In the genomic region with DNA sequence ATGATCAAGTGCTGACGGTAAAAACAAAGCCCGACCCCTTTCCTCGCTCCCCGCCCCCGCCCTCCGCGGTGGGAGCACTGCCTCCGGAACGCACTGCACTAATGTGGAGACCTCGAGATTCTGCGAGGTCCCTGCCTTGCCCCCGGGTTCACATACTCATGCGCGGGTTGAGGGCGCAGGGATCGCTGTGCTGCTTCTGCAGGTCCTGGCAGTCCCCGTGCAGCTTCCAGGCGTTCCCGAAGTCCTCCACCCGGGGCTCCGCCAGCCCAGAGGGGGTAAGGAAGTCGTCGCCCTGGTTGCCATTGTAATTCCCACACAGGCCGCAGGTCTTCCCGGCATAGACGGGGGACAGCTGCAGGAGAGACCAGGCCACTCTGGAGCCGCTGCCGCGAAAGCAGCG, we compare ENCODE assay signal across 15 cellular contexts.
DNase-seq lines count a peak whose midpoint lies in the region; ATAC-seq and TF ChIP-seq lines count a peak whose summit lies in the region.
"Had no signal": no experiment of that assay in that cellular context is flagged by ENCODE, and none has a peak within 500 bp of the region (broad histone marks: within the 10 kb centered on the region; RNA-seq: fewer than 3 reads in every experiment).

No MANE protein-coding gene starts in this region.

- TF ChIP-seq CTCF in foreskin keratinocyte (conservative IDR thresholded peaks at IDR 0.05) (no peak), liver (IDR thresholded peaks at IDR 0.05; ENCODE audit: low read depth, low read length, missing input control) (no peak), retinal pigment epithelial cell (conservative IDR thresholded peaks at IDR 0.05; ENCODE audit: low read depth, low read length) (peak; percentile 5), right atrium auricular region (IDR thresholded peaks at IDR 0.05) (no peak)

- H3K27me3 ChIP-seq in HUES64 (ENCODE audit: insufficient read depth, low read length) = peaks cover 14% of the 10 kb centered on the region
- peaks cover 25% of the 10 kb centered on the region for H3K27me3 ChIP-seq in foreskin keratinocyte
- no peaks in the 10 kb centered on the region for H3K27me3 ChIP-seq in liver (ENCODE audit: control insufficient read depth in 4 of 4, insufficient read depth in 4 of 4, low read length in 3 of 4)
- no peaks in the 10 kb centered on the region for H3K27me3 ChIP-seq in right atrium auricular region

- no peak for TF ChIP-seq RAD21 in liver (IDR thresholded peaks at IDR 0.05)

- peaks cover 14% of the 10 kb centered on the region for H3K4me1 ChIP-seq in HUES64 (ENCODE audit: insufficient read depth, low read length)
- no peaks in the 10 kb centered on the region for H3K4me1 ChIP-seq in foreskin keratinocyte
- H3K4me1 ChIP-seq in liver (ENCODE audit: control insufficient read depth in 4 of 4, insufficient read depth in 4 of 4, low read length in 3 of 4) = peaks cover 12 to 43% (median 31%) of the 10 kb centered on the region in 4 donors
- peaks cover 0 to 24% of the 10 kb centered on the region in 2 donors for H3K4me1 ChIP-seq in right atrium auricular region

- ATAC-seq in foreskin keratinocyte = peak; percentile 17
- no peak for ATAC-seq in stimulated activated naive CD8-positive, alpha-beta T cell treated with anti-CD3 and anti-CD28 coated beads, Interleukin-15, Interleukin-2, amounts not matched to agents 100 U/mL and 50 U/mL, for 24 hours
- ATAC-seq: activated CD4-positive, alpha-beta T cell treated with anti-CD3 and anti-CD28 coated beads for 36 hours; natural killer cell treated with Interleukin-12 subunit alpha and Interleukin-12 subunit beta and Interleukin-15 and Interleukin-18, amount 100 ng/mL, for 72 hours had no signal

- H3K9ac ChIP-seq in HUES64 (ENCODE audit: low read depth, low read length) = peak overlapping the region; percentile 39; the same call in 1 of the 2 replicates
- peak overlapping the region in 1 of 2 donors; percentile 27 for H3K9ac ChIP-seq in liver (ENCODE audit: low read depth in 1 of 2, low read length in 2 of 2)

- H3K4me3 ChIP-seq in HUES64 (ENCODE audit: low read length) (peak overlapping the region; percentile 46), liver (ENCODE audit: low read depth in 1 of 3, low read length in 3 of 3) (no peak overlapping the region), retinal pigment epithelial cell (ENCODE audit: low read length) (no peak overlapping the region), right atrium auricular region (no peak overlapping the region)

- H3K9me3 ChIP-seq in HUES64 (ENCODE audit: insufficient read depth, low read depth, low read length) (no peaks in the 10 kb centered on the region), liver (ENCODE audit: control insufficient read depth in 4 of 4, low read length in 3 of 4) (no peaks in the 10 kb centered on the region), right atrium auricular region (no peaks in the 10 kb centered on the region)

- DNase-seq in foreskin keratinocyte = no peak
- no peak for DNase-seq in retinal pigment epithelial cell (ENCODE audit: low read depth)
- no peak for DNase-seq in activated CD4-positive, alpha-beta T cell treated with anti-CD3 and anti-CD28 coated beads for 1 hour
- DNase-seq in stimulated activated naive CD8-positive, alpha-beta T cell treated with anti-CD3 and anti-CD28 coated beads, Interleukin-15, Interleukin-2, amounts not matched to agents 100 U/mL and 50 U/mL, for 24 hours = no peak
- no peak for DNase-seq in right atrium auricular region (ENCODE audit: low spot score)
- DNase-seq: activated CD4-positive, alpha-beta T cell treated with anti-CD3 and anti-CD28 coated beads for 36 hours; activated naive CD8-positive, alpha-beta T cell treated with anti-CD3 and anti-CD28 coated beads, Interleukin-2, amount 10 ng/mL, durations not matched to agents 7 days and 5 days; CD4-positive, alpha-beta memory T cell; DMS79 treated with DMSO at 0.1 percent for 48 hours; Karpas-422; NCI-H1048; NCI-H1930 had no signal

- no peaks in the 10 kb centered on the region for H3K36me3 ChIP-seq in HUES64 (ENCODE audit: insufficient read depth, low read length)
- H3K36me3 ChIP-seq in liver (ENCODE audit: control insufficient read depth in 4 of 4, insufficient read depth in 3 of 4, low read depth in 1 of 4, low read length in 3 of 4) = no peaks in the 10 kb centered on the region
- no peaks in the 10 kb centered on the region for H3K36me3 ChIP-seq in right atrium auricular region

- peak overlapping the region; percentile 48; the same call in 1 of the 2 replicates for H3K27ac ChIP-seq in HUES64 (ENCODE audit: low read depth, low read length)
- no peak overlapping the region for H3K27ac ChIP-seq in foreskin keratinocyte
- peak overlapping the region; percentile 81 to 85 for H3K27ac ChIP-seq in liver (ENCODE audit: low read depth in 1 of 2, low read length in 2 of 2)
- no peak overlapping the region for H3K27ac ChIP-seq in right atrium auricular region

- 3% methylated on average over 30 of the region's 30 CpGs for WGBS in HUES64
- 71% methylated on average over 30 of the region's 30 CpGs for WGBS in liver

TF ChIP-seq in liver, 16 proteins besides CTCF, POLR2A, EP300 and RAD21:
- TF ChIP-seq YY1 (IDR thresholded peaks at IDR 0.05) = no peak
- TF ChIP-seq EGR1 (IDR thresholded peaks at IDR 0.05; ENCODE audit: low read depth in 2 of 2) = no peak
- TF ChIP-seq, protein P1, sequence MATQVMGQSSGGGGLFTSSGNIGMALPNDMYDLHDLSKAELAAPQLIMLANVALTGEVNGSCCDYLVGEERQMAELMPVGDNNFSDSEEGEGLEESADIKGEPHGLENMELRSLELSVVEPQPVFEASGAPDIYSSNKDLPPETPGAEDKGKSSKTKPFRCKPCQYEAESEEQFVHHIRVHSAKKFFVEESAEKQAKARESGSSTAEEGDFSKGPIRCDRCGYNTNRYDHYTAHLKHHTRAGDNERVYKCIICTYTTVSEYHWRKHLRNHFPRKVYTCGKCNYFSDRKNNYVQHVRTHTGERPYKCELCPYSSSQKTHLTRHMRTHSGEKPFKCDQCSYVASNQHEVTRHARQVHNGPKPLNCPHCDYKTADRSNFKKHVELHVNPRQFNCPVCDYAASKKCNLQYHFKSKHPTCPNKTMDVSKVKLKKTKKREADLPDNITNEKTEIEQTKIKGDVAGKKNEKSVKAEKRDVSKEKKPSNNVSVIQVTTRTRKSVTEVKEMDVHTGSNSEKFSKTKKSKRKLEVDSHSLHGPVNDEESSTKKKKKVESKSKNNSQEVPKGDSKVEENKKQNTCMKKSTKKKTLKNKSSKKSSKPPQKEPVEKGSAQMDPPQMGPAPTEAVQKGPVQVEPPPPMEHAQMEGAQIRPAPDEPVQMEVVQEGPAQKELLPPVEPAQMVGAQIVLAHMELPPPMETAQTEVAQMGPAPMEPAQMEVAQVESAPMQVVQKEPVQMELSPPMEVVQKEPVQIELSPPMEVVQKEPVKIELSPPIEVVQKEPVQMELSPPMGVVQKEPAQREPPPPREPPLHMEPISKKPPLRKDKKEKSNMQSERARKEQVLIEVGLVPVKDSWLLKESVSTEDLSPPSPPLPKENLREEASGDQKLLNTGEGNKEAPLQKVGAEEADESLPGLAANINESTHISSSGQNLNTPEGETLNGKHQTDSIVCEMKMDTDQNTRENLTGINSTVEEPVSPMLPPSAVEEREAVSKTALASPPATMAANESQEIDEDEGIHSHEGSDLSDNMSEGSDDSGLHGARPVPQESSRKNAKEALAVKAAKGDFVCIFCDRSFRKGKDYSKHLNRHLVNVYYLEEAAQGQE (IDR thresholded peaks at IDR 0.05) = no peak
- no peak for TF ChIP-seq SP1 (IDR thresholded peaks at IDR 0.05)
- TF ChIP-seq RXRA (IDR thresholded peaks at IDR 0.05) = no peak
- no peak for TF ChIP-seq FOXA2 (IDR thresholded peaks at IDR 0.05)
- TF ChIP-seq NR2F2 (IDR thresholded peaks at IDR 0.05) = no peak
- no peak for TF ChIP-seq HNF4G (IDR thresholded peaks at IDR 0.05)
- TF ChIP-seq TAF1 (conservative IDR thresholded peaks at IDR 0.05) = no peak
- no peak for TF ChIP-seq GABPA (IDR thresholded peaks at IDR 0.05 in 1 of 2, conservative IDR thresholded peaks at IDR 0.05 in 1 of 2)
- no peak for TF ChIP-seq HNF4A (conservative IDR thresholded peaks at IDR 0.05)
- TF ChIP-seq, protein P2, sequence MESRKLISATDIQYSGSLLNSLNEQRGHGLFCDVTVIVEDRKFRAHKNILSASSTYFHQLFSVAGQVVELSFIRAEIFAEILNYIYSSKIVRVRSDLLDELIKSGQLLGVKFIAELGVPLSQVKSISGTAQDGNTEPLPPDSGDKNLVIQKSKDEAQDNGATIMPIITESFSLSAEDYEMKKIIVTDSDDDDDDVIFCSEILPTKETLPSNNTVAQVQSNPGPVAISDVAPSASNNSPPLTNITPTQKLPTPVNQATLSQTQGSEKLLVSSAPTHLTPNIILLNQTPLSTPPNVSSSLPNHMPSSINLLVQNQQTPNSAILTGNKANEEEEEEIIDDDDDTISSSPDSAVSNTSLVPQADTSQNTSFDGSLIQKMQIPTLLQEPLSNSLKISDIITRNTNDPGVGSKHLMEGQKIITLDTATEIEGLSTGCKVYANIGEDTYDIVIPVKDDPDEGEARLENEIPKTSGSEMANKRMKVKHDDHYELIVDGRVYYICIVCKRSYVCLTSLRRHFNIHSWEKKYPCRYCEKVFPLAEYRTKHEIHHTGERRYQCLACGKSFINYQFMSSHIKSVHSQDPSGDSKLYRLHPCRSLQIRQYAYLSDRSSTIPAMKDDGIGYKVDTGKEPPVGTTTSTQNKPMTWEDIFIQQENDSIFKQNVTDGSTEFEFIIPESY (IDR thresholded peaks at IDR 0.05) = no peak
- no peak for TF ChIP-seq FOXA1 (IDR thresholded peaks at IDR 0.05)
- no peak for TF ChIP-seq JUND (IDR thresholded peaks at IDR 0.05)
- TF ChIP-seq, protein P3, sequence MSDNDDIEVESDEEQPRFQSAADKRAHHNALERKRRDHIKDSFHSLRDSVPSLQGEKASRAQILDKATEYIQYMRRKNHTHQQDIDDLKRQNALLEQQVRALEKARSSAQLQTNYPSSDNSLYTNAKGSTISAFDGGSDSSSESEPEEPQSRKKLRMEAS (IDR thresholded peaks at IDR 0.05) = no peak
- TF ChIP-seq, protein P4, sequence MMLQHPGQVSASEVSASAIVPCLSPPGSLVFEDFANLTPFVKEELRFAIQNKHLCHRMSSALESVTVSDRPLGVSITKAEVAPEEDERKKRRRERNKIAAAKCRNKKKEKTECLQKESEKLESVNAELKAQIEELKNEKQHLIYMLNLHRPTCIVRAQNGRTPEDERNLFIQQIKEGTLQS (IDR thresholded peaks at IDR 0.05) = no peak

Comparison
In these comparisons a context has a peak if more than half of its experiments do, and no peak if none do; other contexts are left out.
1. H3K27ac ChIP-seq: peak in HUES64 (single experiment) and liver (2 of 2); none in foreskin keratinocyte (single experiment) and right atrium auricular region (0 of 2).